Comparison of ENCODE assay signal across 21 cellular contexts in the genomic region with DNA sequence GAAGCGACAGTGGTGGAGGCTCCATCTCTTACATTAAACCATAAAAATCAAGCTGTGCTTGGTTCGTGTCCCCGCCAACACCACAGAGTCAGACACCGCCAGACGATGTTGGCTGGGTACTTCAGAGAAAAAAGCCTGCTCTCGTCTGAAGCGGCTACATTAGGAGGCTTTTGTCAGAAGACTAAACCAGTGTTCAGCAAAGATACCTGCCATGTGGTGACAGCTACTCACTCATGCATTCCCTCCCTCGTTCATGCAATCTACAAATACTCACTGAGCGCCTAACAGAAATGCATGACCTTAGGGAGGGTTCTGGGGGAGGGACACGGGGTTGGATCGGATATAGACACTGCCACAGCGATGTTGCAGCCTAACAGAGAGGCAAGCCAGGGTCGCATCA.
"Had no signal": no experiment of that assay in that cellular context is flagged by ENCODE, and none has a peak within 500 bp of the region (broad histone marks: within the 10 kb centered on the region; RNA-seq: fewer than 3 reads in every experiment).

No MANE protein-coding gene starts in this region.

- DNase-seq: activated CD4-positive, alpha-beta T cell treated with anti-CD3 and anti-CD28 coated beads, Interleukin-2, amount 10 ng/mL, durations not matched to agents 24 days and 14 days; activated CD8-positive, alpha-beta T cell treated with anti-CD3 and anti-CD28 coated beads for 36 hours; activated naive CD8-positive, alpha-beta T cell treated with anti-CD3 and anti-CD28 coated beads, Interleukin-2, amount 50 U/mL, for 24 hours; activated T-cell treated with anti-CD3 and anti-CD28 coated beads, Interleukin-2, amount 50 U/mL, for 4 hours; cortex of kidney; effector memory CD8-positive, alpha-beta T cell; mucosa of descending colon; ovary; sigmoid colon; small intestine; stimulated activated CD4-positive, alpha-beta T cell treated with anti-CD3 and anti-CD28 coated beads, Interleukin-4, amount 100 ng/mL, for 24 hours; T-cell; uterus had no signal

- H3K27ac ChIP-seq: gastroesophageal sphincter, ovary, sigmoid colon, uterus had no signal

- H3K36me3 ChIP-seq: ovary, uterus had no signal

- FAIRE-seq: bronchial epithelial cell, endothelial cell of umbilical vein, small intestine had no signal

- ATAC-seq: activated CD8-positive, alpha-beta T cell treated with anti-CD3 and anti-CD28 coated beads for 36 hours; activated naive CD8-positive, alpha-beta T cell treated with anti-CD3 and anti-CD28 coated beads, Interleukin-2, amount 50 U/mL, for 24 hours; activated T-cell treated with anti-CD3 and anti-CD28 coated beads, Interleukin-2, amount 50 U/mL, for 4 hours; activated T-helper 17 cell treated with anti-CD3 and anti-CD28 coated beads, Interleukin-2, amount 50 U/mL, for 72 hours; effector memory CD8-positive, alpha-beta T cell; gastroesophageal sphincter; left lobe of liver; mucosa of descending colon; stimulated activated effector memory CD8-positive, alpha-beta T cell treated with anti-CD3 and anti-CD28 coated beads, Interleukin-12 subunit alpha, Interleukin-12 subunit beta, amount 100 ng/mL, for 72 hours; T-cell had no signal

- H3K27me3 ChIP-seq: gastroesophageal sphincter, ovary, sigmoid colon, uterus had no signal

- H3K9me3 ChIP-seq: gastroesophageal sphincter, mucosa of descending colon, ovary, sigmoid colon, thoracic aorta, uterus had no signal

- H3K4me3 ChIP-seq: gastroesophageal sphincter, lung, mucosa of descending colon, ovary, sigmoid colon, thoracic aorta, uterus had no signal
